1 cellular context compared by ENCODE assay signal in genomic region chr19:40567750-40568494, GRCh38.
TF ChIP-seq lines count a peak whose summit lies in the region.

No MANE protein-coding gene starts in this region.

TF ChIP-seq in K562, 482 proteins besides CTCF, POLR2A, EP300 and RAD21 (continued from another document):
- no peak for TF ChIP-seq CUX1 (CRISPR knock-in tag; IDR thresholded peaks at IDR 0.05)
